Comparison of ENCODE assay signal across 9 cellular contexts in the genomic region with DNA sequence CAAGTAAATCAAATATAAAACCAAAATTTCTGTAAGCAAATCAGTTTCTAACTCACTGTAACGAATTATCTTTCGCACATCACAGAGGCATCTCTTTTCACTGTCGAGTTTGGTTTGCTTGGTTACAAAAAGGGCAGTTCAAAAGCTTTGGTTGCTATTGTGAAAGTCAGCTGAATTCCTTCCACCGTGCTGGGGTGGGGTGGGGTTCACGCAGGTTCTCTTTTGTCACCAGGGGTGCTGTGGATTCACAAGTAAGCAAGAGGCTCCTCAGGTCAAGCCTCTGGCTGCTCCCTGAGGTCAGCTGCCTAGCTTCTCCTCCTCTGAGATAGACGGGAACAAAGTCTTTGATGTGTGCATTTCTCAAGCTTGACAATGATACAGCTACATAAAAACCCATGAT. TPM values are rescaled to one million over a fixed set of nuclear protein-coding genes. Genes with fewer than 3 reads are reported as not detected.
DNase-seq lines count a peak whose midpoint lies in the region; TF ChIP-seq lines count a peak whose summit lies in the region.
"Had no signal": no experiment of that assay in that cellular context is flagged by ENCODE, and none has a peak within 500 bp of the region (broad histone marks: within the 10 kb centered on the region; RNA-seq: fewer than 3 reads in every experiment).

No MANE protein-coding gene starts in this region.

- TF ChIP-seq EP300 in transverse colon (IDR thresholded peaks at IDR 0.05; ENCODE audit: low read depth) = no peak

- H3K9me3 ChIP-seq in transverse colon = no peaks in the 10 kb centered on the region

- H3K27me3 ChIP-seq in transverse colon = no peaks in the 10 kb centered on the region

- H3K4me3 Mint-ChIP-seq in chondrocyte (ENCODE audit: unreplicated experiment) = peak overlapping the region; percentile 59
- H3K4me3 Mint-ChIP-seq in mesothelial cell of epicardium = no peak overlapping the region

- WGBS in transverse colon (ENCODE audit: low coverage in 1 of 2), 2 donors = 72% methylated on average over 6 of the region's 6 CpGs; no CpG with 5 or more reads in 1 of the 2 donors

- in situ Hi-C loops in transverse colon (cut with MboI; ENCODE audit: low pct_ligation_motif_present in 1 of 4, low pct_unique_long_range_greater_than_20kb in 1 of 4, low sequenced_read_pairs in 3 of 4) = loop anchor here in 1 of 4 donors (25.0 kb wide), 1 partner anchor 104 kb away; no protein-coding TSS in a partner anchor

- H3K36me3 Mint-ChIP-seq in chondrocyte (ENCODE audit: low read depth) (no peaks in the 10 kb centered on the region), mesothelial cell of epicardium (no peaks in the 10 kb centered on the region)

- intact Hi-C loops in transverse colon (cut with DNase I; ENCODE audit: low total_unique reads) = no loop called here

- H3K27me3 Mint-ChIP-seq in chondrocyte (ENCODE audit: low read depth) (no peaks in the 10 kb centered on the region), mesothelial cell of epicardium (ENCODE audit: low read depth) (no peaks in the 10 kb centered on the region)

- peak overlapping the region; percentile 73 to 82 (median 77) for H3K27ac ChIP-seq in transverse colon

- no peak overlapping the region for H3K4me3 ChIP-seq in transverse colon

- H3K36me3 ChIP-seq in transverse colon = no peaks in the 10 kb centered on the region

- H3K27ac Mint-ChIP-seq in chondrocyte (ENCODE audit: unreplicated experiment) (peak overlapping the region; percentile 94), mesothelial cell of epicardium (peak overlapping the region; percentile 94)
- H3K27ac Mint-ChIP-seq: activated T-helper 2 cell treated with anti-CD3 and anti-CD28 coated beads, Interferon-gamma antibody, Interleukin-2, Interleukin-4, amounts not matched to agents 10 μg/mL and 5 μg/mL and 100 μg/mL, durations not matched to agents 14 hours and 24 hours and 36 hours had no signal

- no peak for TF ChIP-seq POLR2A in transverse colon (IDR thresholded peaks at IDR 0.05)

- peaks cover 24 to 37% (median 27%) of the 10 kb centered on the region in 4 donors for H3K4me1 ChIP-seq in transverse colon

- no peaks in the 10 kb centered on the region for H3K9me3 Mint-ChIP-seq in chondrocyte (ENCODE audit: low read depth)
- H3K9me3 Mint-ChIP-seq in mesothelial cell of epicardium = no peaks in the 10 kb centered on the region
- H3K9me3 Mint-ChIP-seq: activated T-helper 2 cell treated with anti-CD3 and anti-CD28 coated beads, Interferon-gamma antibody, Interleukin-2, Interleukin-4, amounts not matched to agents 10 μg/mL and 5 μg/mL and 100 μg/mL, durations not matched to agents 14 hours and 24 hours and 36 hours had no signal

- DNase-seq in M059J (ENCODE audit: low read depth) (peak; percentile 57), chondrocyte (ENCODE audit: low spot score) (no peak), mesothelial cell of epicardium (ENCODE audit: low spot score in 2 of 2, unreplicated experiment in 2 of 2) (no peak), transverse colon (no peak), middle frontal gyrus (ENCODE audit: extremely low spot score, low spot score) (no peak), NCI-H2029 (lab: John Stamatoyannopoulos, UW) (no peak)
- DNase-seq in stimulated activated CD8-positive, alpha-beta memory T cell treated with anti-CD3 and anti-CD28 coated beads, Interleukin-4, amount 100 ng/mL, for 48 hours = no peak
- DNase-seq: T-helper 9 cell had no signal

- peaks cover 55% of the 10 kb centered on the region for H3K4me1 Mint-ChIP-seq in chondrocyte (ENCODE audit: low read depth)
- H3K4me1 Mint-ChIP-seq in mesothelial cell of epicardium = peaks cover 43% of the 10 kb centered on the region

- no peak for TF ChIP-seq CTCF in chondrocyte (IDR thresholded peaks at IDR 0.05)
- TF ChIP-seq CTCF in mesothelial cell of epicardium (IDR thresholded peaks at IDR 0.05; ENCODE audit: unreplicated experiment) = no peak
- no peak for TF ChIP-seq CTCF in transverse colon (IDR thresholded peaks at IDR 0.05)

RNA-seq across cellular contexts. Expression of a gene that starts 47.7 kb away (rescaled TPM):
- 28.7 and 51.4 TPM in 2 replicates for total RNA-seq in M059J (2014; rRNA removed; shearing (Covaris generic))
- total RNA-seq in chondrocyte (13.6 to 27.4 TPM (median 25.5 TPM) in 3 replicates), mesothelial cell of epicardium (16.3 to 19.4 TPM (median 18.6 TPM) in 3 replicates), transverse colon (10 to 100 TPM; 40.0 to 85.7 (median 72.9) TPM)
- total RNA-seq: activated T-helper 2 cell treated with anti-CD3 and anti-CD28 coated beads, Interferon-gamma antibody, Interleukin-2, Interleukin-4, amounts not matched to agents 10 μg/mL and 5 μg/mL and 100 μg/mL, durations not matched to agents 14 hours and 24 hours and 36 hours had no signal
